ENCODE assay signal across 1 cellular context in the genomic region with DNA sequence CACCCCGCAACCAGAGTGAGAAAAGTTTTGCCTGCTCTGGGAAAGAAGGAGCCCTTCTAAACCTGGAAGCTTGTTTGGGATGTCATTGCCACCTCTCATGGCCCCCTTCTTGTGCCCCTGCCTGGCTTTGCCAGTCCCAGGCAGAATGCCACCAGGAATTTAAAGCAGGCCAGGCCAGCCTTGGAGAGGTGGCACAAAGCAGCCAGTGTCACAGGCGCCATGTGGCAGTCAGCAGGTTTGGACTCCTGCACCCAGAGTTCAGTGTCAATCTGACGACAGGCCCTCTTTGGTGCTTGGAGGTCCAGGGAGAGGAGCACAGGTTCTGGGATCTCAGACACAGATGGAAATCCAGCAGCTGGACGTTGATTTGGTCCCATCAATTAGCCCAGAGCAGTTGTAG.
TF ChIP-seq lines count a peak whose summit lies in the region.

No MANE protein-coding gene starts in this region.

TF ChIP-seq in H1, 55 proteins besides CTCF, POLR2A, EP300 and RAD21:
- TF ChIP-seq TAF1 (IDR thresholded peaks at IDR 0.05; ENCODE audit: low read depth, low read length) (no peak), EZH2 (IDR thresholded peaks at IDR 0.05; ENCODE audit: low read depth, low read length, severe bottlenecking) (no peak), ZNF274 (IDR thresholded peaks at IDR 0.05; ENCODE audit: borderline replicate concordance, extremely low read depth, low read length) (no peak), RBBP5 (IDR thresholded peaks at IDR 0.05; ENCODE audit: borderline replicate concordance, low read depth, low read length) (no peak), TEAD4 (IDR thresholded peaks at IDR 0.05; ENCODE audit: low read depth, low read length) (no peak), MAFK (IDR thresholded peaks at IDR 0.05; ENCODE audit: low read depth, low read length) (no peak), GTF2F1 (IDR thresholded peaks at IDR 0.05; ENCODE audit: borderline replicate concordance, low read depth, low read length) (no peak), SUZ12 (IDR thresholded peaks at IDR 0.05; ENCODE audit: low read length) (no peak), BCL11A (IDR thresholded peaks at IDR 0.05; ENCODE audit: low read depth in 2 of 2, low read length in 2 of 2) (no peak), SIN3A (conservative IDR thresholded peaks at IDR 0.05 in 1 of 2, IDR thresholded peaks at IDR 0.05 in 1 of 2; ENCODE audit: low read depth in 1 of 2, low read length in 2 of 2) (no peak), POU5F1 (IDR thresholded peaks at IDR 0.05; ENCODE audit: low read depth, low read length) (no peak), BACH1 (IDR thresholded peaks at IDR 0.05; ENCODE audit: low read length) (no peak), GABPA (IDR thresholded peaks at IDR 0.05; ENCODE audit: borderline replicate concordance, insufficient read depth, low read length) (no peak)
- TF ChIP-seq, protein P1, sequence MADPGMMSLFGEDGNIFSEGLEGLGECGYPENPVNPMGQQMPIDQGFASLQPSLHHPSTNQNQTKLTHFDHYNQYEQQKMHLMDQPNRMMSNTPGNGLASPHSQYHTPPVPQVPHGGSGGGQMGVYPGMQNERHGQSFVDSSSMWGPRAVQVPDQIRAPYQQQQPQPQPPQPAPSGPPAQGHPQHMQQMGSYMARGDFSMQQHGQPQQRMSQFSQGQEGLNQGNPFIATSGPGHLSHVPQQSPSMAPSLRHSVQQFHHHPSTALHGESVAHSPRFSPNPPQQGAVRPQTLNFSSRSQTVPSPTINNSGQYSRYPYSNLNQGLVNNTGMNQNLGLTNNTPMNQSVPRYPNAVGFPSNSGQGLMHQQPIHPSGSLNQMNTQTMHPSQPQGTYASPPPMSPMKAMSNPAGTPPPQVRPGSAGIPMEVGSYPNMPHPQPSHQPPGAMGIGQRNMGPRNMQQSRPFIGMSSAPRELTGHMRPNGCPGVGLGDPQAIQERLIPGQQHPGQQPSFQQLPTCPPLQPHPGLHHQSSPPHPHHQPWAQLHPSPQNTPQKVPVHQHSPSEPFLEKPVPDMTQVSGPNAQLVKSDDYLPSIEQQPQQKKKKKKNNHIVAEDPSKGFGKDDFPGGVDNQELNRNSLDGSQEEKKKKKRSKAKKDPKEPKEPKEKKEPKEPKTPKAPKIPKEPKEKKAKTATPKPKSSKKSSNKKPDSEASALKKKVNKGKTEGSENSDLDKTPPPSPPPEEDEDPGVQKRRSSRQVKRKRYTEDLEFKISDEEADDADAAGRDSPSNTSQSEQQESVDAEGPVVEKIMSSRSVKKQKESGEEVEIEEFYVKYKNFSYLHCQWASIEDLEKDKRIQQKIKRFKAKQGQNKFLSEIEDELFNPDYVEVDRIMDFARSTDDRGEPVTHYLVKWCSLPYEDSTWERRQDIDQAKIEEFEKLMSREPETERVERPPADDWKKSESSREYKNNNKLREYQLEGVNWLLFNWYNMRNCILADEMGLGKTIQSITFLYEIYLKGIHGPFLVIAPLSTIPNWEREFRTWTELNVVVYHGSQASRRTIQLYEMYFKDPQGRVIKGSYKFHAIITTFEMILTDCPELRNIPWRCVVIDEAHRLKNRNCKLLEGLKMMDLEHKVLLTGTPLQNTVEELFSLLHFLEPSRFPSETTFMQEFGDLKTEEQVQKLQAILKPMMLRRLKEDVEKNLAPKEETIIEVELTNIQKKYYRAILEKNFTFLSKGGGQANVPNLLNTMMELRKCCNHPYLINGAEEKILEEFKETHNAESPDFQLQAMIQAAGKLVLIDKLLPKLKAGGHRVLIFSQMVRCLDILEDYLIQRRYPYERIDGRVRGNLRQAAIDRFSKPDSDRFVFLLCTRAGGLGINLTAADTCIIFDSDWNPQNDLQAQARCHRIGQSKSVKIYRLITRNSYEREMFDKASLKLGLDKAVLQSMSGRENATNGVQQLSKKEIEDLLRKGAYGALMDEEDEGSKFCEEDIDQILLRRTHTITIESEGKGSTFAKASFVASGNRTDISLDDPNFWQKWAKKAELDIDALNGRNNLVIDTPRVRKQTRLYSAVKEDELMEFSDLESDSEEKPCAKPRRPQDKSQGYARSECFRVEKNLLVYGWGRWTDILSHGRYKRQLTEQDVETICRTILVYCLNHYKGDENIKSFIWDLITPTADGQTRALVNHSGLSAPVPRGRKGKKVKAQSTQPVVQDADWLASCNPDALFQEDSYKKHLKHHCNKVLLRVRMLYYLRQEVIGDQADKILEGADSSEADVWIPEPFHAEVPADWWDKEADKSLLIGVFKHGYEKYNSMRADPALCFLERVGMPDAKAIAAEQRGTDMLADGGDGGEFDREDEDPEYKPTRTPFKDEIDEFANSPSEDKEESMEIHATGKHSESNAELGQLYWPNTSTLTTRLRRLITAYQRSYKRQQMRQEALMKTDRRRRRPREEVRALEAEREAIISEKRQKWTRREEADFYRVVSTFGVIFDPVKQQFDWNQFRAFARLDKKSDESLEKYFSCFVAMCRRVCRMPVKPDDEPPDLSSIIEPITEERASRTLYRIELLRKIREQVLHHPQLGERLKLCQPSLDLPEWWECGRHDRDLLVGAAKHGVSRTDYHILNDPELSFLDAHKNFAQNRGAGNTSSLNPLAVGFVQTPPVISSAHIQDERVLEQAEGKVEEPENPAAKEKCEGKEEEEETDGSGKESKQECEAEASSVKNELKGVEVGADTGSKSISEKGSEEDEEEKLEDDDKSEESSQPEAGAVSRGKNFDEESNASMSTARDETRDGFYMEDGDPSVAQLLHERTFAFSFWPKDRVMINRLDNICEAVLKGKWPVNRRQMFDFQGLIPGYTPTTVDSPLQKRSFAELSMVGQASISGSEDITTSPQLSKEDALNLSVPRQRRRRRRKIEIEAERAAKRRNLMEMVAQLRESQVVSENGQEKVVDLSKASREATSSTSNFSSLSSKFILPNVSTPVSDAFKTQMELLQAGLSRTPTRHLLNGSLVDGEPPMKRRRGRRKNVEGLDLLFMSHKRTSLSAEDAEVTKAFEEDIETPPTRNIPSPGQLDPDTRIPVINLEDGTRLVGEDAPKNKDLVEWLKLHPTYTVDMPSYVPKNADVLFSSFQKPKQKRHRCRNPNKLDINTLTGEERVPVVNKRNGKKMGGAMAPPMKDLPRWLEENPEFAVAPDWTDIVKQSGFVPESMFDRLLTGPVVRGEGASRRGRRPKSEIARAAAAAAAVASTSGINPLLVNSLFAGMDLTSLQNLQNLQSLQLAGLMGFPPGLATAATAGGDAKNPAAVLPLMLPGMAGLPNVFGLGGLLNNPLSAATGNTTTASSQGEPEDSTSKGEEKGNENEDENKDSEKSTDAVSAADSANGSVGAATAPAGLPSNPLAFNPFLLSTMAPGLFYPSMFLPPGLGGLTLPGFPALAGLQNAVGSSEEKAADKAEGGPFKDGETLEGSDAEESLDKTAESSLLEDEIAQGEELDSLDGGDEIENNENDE (IDR thresholded peaks at IDR 0.05; ENCODE audit: insufficient replicate concordance, low read length), result no peak
